In the genomic region with DNA sequence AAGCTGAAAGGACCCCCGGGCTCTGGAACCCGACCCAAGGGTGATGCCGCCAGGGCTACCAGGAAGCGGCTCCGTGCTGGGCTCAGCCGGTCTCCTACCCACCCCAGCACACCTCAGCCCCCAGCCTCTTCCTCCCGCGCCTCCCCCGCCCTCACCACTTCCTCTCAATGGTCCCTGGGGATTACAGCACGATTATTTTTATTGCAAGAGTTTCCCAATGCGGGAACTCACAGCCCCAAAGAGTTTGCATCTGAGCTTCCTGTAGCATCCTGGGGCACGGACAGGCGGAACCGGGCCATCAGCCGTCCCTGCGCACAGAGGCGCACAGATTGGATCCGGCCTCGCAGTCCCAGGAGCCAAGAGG, we compare ENCODE assay signal across 9 cellular contexts. TPM values are rescaled to one million over a fixed set of nuclear protein-coding genes. Genes with fewer than 3 reads are reported as not detected.
DNase-seq lines count a peak whose midpoint lies in the region; ATAC-seq and TF ChIP-seq lines count a peak whose summit lies in the region.
"Had no signal": no experiment of that assay in that cellular context is flagged by ENCODE, and none has a peak within 500 bp of the region (broad histone marks: within the 10 kb centered on the region; RNA-seq: fewer than 3 reads in every experiment).

No MANE protein-coding gene starts in this region.

- H2BK5ac ChIP-seq in IMR-90 (ENCODE audit: low read depth, low read length, poor library complexity, severe bottlenecking): no peak overlapping the region

- H3K14ac ChIP-seq in IMR-90 (replicated peaks; ENCODE audit: low read depth, low read length): no peak overlapping the region

- H3K9ac ChIP-seq in IMR-90 (ENCODE audit: low read depth, low read length): no peak overlapping the region

- peaks cover 10% of the 10 kb centered on the region; the same call in 1 of the 2 replicates for H3K9me1 ChIP-seq in IMR-90 (ENCODE audit: insufficient read depth, low read length)

- no peaks in the 10 kb centered on the region for H3K9me3 Mint-ChIP-seq in activated naive CD8-positive, alpha-beta T cell treated with anti-CD3 and anti-CD28 coated beads, Interleukin-2, amount 10 ng/mL, durations not matched to agents 7 days and 5 days

- no peak overlapping the region for H3K27ac ChIP-seq in IMR-90 (ENCODE audit: insufficient read depth, low read length)

- no peak overlapping the region for H4K91ac ChIP-seq in IMR-90 (ENCODE audit: insufficient read depth, low read depth, low read length)

- TF ChIP-seq POLR2A in IMR-90 (IDR thresholded peaks at IDR 0.05; ENCODE audit: low read depth, low read length): no peak

- peaks cover 49% of the 10 kb centered on the region for H3K4me1 Mint-ChIP-seq in activated naive CD8-positive, alpha-beta T cell treated with anti-CD3 and anti-CD28 coated beads, Interleukin-2, amount 10 ng/mL, durations not matched to agents 7 days and 5 days

- CTCF ChIA-PET in IMR-90 (lab: Yijun Ruan, JAX): no interaction called here

- ATAC-seq in IMR-90 (ENCODE audit: low read depth) (no peak), GM19395 (IDR thresholded peaks at IDR 0.05; ENCODE audit: unreplicated experiment) (no peak), GM19397 (IDR thresholded peaks at IDR 0.05; ENCODE audit: unreplicated experiment) (no peak), GM18520 (IDR thresholded peaks at IDR 0.05; ENCODE audit: unreplicated experiment) (no peak)
- no peak for ATAC-seq in activated naive CD8-positive, alpha-beta T cell treated with anti-CD3 and anti-CD28 coated beads, Interleukin-2, amount 10 ng/mL, durations not matched to agents 7 days and 5 days (ENCODE audit: low read depth)

- H3K27me3 Mint-ChIP-seq in activated naive CD8-positive, alpha-beta T cell treated with anti-CD3 and anti-CD28 coated beads, Interleukin-2, amount 10 ng/mL, durations not matched to agents 7 days and 5 days: no peaks in the 10 kb centered on the region

- no peak for TF ChIP-seq CTCF in IMR-90 (conservative IDR thresholded peaks at IDR 0.05; ENCODE audit: low read depth, low read length)

- 20% methylated on average over 1 of the region's 19 CpGs; no CpG with 5 or more reads in 1 of the 2 experiments for WGBS in IMR-90 (ENCODE audit: extremely low coverage in 2 of 2, insufficient read length in 1 of 2), 2 experiments

- H3K4ac ChIP-seq in IMR-90 (ENCODE audit: low read depth, low read length): no peak overlapping the region; the same call in 1 of the 2 replicates

- dilution Hi-C loops in IMR-90 (cut with HindIII; ENCODE audit: low sequenced_read_pairs, unreplicated experiment): no loop called here

- no peak overlapping the region for H2BK20ac ChIP-seq in IMR-90 (ENCODE audit: low read depth, low read length)

- H4K20me1 ChIP-seq in IMR-90 (ENCODE audit: insufficient read depth, low read length): peaks cover 45% of the 10 kb centered on the region

- BruUV-seq in IMR-90 (replicated peaks; lab: Mats Ljungman, UMichigan): no TSS peak

- H3K27me3 ChIP-seq in IMR-90 (ENCODE audit: control insufficient read depth, insufficient read depth, low read length) (peaks cover 70% of the 10 kb centered on the region), mononuclear cell (ENCODE audit: insufficient read depth, low read length) (no peaks in the 10 kb centered on the region)

- H4K8ac ChIP-seq in IMR-90 (ENCODE audit: low read depth in 2 of 2, low read length in 2 of 2): no peak overlapping the region

- H3K23ac ChIP-seq in IMR-90 (ENCODE audit: low read depth, low read length): peak overlapping the region; percentile 24; the same call in 1 of the 2 replicates

- no peaks in the 10 kb centered on the region for H3K36me3 Mint-ChIP-seq in activated naive CD8-positive, alpha-beta T cell treated with anti-CD3 and anti-CD28 coated beads, Interleukin-2, amount 10 ng/mL, durations not matched to agents 7 days and 5 days

- 0 out of 2 replicates have a peak overlapping the region, but pooled peaks have one; percentile 22 for H2AK5ac ChIP-seq in IMR-90 (ENCODE audit: low read depth, low read length)

- no peak overlapping the region for H4K5ac ChIP-seq in IMR-90 (ENCODE audit: low read depth, low read length)

- H2BK15ac ChIP-seq in IMR-90 (ENCODE audit: low read depth, low read length): no peak overlapping the region

- H3K4me3 Mint-ChIP-seq in activated naive CD8-positive, alpha-beta T cell treated with anti-CD3 and anti-CD28 coated beads, Interleukin-2, amount 10 ng/mL, durations not matched to agents 7 days and 5 days: peak overlapping the region; percentile 87

- peaks cover 7% of the 10 kb centered on the region for H3K9me3 ChIP-seq in IMR-90 (ENCODE audit: control insufficient read depth, insufficient read depth, low read length)
- H3K9me3 ChIP-seq in mononuclear cell (ENCODE audit: low read depth, low read length): no peaks in the 10 kb centered on the region

- H3K56ac ChIP-seq in IMR-90 (ENCODE audit: extremely low read depth, insufficient read depth, low read length): no peak overlapping the region

- no peak for TF ChIP-seq RAD21 in IMR-90 (IDR thresholded peaks at IDR 0.05; ENCODE audit: low read length)

- H3K36me3 ChIP-seq in IMR-90 (ENCODE audit: control insufficient read depth, insufficient read depth, low read length): no peaks in the 10 kb centered on the region

- DNase-seq in EH (ENCODE audit: low read depth): peak; percentile 40
- DNase-seq in IMR-90: no peak
- DNase-seq in activated naive CD8-positive, alpha-beta T cell treated with anti-CD3 and anti-CD28 coated beads, Interleukin-2, amount 10 ng/mL, durations not matched to agents 7 days and 5 days: peak; percentile 58
- no peak for DNase-seq in ecto neural progenitor cell (ENCODE audit: low spot score)

- H3K4me3 ChIP-seq in IMR-90 (ENCODE audit: insufficient read depth, low read depth, low read length) (no peak overlapping the region), mononuclear cell (ENCODE audit: low read length) (peak overlapping the region; percentile 58)

- in situ Hi-C loops in IMR-90 (cut with MboI; ENCODE audit: low sequenced_read_pairs): loop anchor here (25.0 kb wide), 1 partner anchor 419 kb away; no protein-coding TSS in a partner anchor

- peak overlapping the region; percentile 82 for H2AK9ac ChIP-seq in IMR-90 (replicated peaks; ENCODE audit: low read depth, low read length, poor library complexity)

- H2AFZ ChIP-seq in IMR-90 (replicated peaks; ENCODE audit: low read length, poor library complexity): peak overlapping the region; percentile 27

- H3K4me1 ChIP-seq in IMR-90 (ENCODE audit: control insufficient read depth, insufficient read depth, low read length) (peaks cover 28% of the 10 kb centered on the region), mononuclear cell (ENCODE audit: insufficient read depth, low read length) (peaks cover 68% of the 10 kb centered on the region)

- peaks cover 0 to 3% of the 10 kb centered on the region in 2 experiments; a peak in 1 of 4 replicates for H3K79me1 ChIP-seq in IMR-90 (ENCODE audit: low read depth in 1 of 2, low read length in 2 of 2)

- no peak overlapping the region; the same call in 1 of the 2 replicates for H3K4me2 ChIP-seq in IMR-90 (ENCODE audit: low read depth, low read length)

- POLR2A ChIA-PET in IMR-90 (lab: Charles Lee; ENCODE audit: unreplicated experiment): no interaction called here
- POLR2A ChIA-PET in activated naive CD8-positive, alpha-beta T cell treated with anti-CD3 and anti-CD28 coated beads, Interleukin-2, amount 10 ng/mL, durations not matched to agents 7 days and 5 days (lab: Charles Lee): interaction anchor here (1.2 to 9.1 kb wide), 7 partner anchors 9 to 130 kb away, joined by 3 to 165 read pairs (median 22); a partner anchor contains a TSS

- intact Hi-C loops in IMR-90 (cut with micrococcal nuclease): no loop called here

- H3K18ac ChIP-seq in IMR-90 (ENCODE audit: low read depth, low read length): no peak overlapping the region

- peak overlapping the region; percentile 84 for H3K27ac Mint-ChIP-seq in activated naive CD8-positive, alpha-beta T cell treated with anti-CD3 and anti-CD28 coated beads, Interleukin-2, amount 10 ng/mL, durations not matched to agents 7 days and 5 days

- H2BK120ac ChIP-seq in IMR-90 (ENCODE audit: low read depth, low read length): no peak overlapping the region

TF ChIP-seq in IMR-90, 13 proteins besides CTCF, POLR2A, EP300 and RAD21:
- TF ChIP-seq MXI1 (IDR thresholded peaks at IDR 0.05; ENCODE audit: borderline replicate concordance, low read depth, low read length) (no peak), CEBPB (IDR thresholded peaks at IDR 0.05; ENCODE audit: low read depth, low read length) (no peak), FOS (IDR thresholded peaks at IDR 0.05; ENCODE audit: low read depth, low read length) (no peak), CHD1 (IDR thresholded peaks at IDR 0.05; ENCODE audit: low read depth, low read length) (no peak)

RNA-seq across cellular contexts. Expression of a gene that starts 8.7 kb away (rescaled TPM):
- 10.4 and 17.5 TPM in 2 replicates for total RNA-seq in IMR-90 (2012; rRNA removed)
- 21.7 and 27.4 TPM in 2 replicates for polyA plus RNA-seq in IMR-90 (2012; rRNA removed)
- 29.5 and 45.6 TPM in 2 replicates for polyA plus RNA-seq in IMR-90 (2012; cell fraction: cytosol; rRNA removed)
- 26.6 and 28.5 TPM in 2 replicates for polyA plus RNA-seq in IMR-90 (2012; cell fraction: nucleus; rRNA removed; ENCODE audit: low replicate concordance)
- total RNA-seq in activated naive CD8-positive, alpha-beta T cell treated with anti-CD3 and anti-CD28 coated beads, Interleukin-2, amount 10 ng/mL, durations not matched to agents 7 days and 5 days: 10 to 100 TPM; 44.2 to 44.3 TPM
- total RNA-seq in mononuclear cell: 5.2 TPM

RNA-seq across cellular contexts. Expression of a gene that starts 10.4 kb away (rescaled TPM):
- total RNA-seq in IMR-90 (2012; rRNA removed): not detected in 2 replicates
- 0.14 TPM in 1 of 2 replicates, not detected in the other for polyA plus RNA-seq in IMR-90 (2012; rRNA removed)
- polyA plus RNA-seq in IMR-90 (2012; cell fraction: cytosol; rRNA removed): 0.06 and 0.15 TPM in 2 replicates
- polyA plus RNA-seq in IMR-90 (2012; cell fraction: nucleus; rRNA removed; ENCODE audit: low replicate concordance): 0.07 TPM in 1 of 2 replicates, not detected in the other
- 100 to 1,000 TPM; 416 to 452 TPM for total RNA-seq in activated naive CD8-positive, alpha-beta T cell treated with anti-CD3 and anti-CD28 coated beads, Interleukin-2, amount 10 ng/mL, durations not matched to agents 7 days and 5 days
- total RNA-seq in mononuclear cell: 761 TPM
- total RNA-seq: fibroblast of lung had no signal

RNA-seq across cellular contexts. Expression of a gene that starts 57.6 kb away (rescaled TPM):
- total RNA-seq in IMR-90 (2012; rRNA removed) (194 and 230 TPM in 2 replicates), mononuclear cell (71.9 TPM)
- 156 and 167 TPM in 2 replicates for polyA plus RNA-seq in IMR-90 (2012; rRNA removed)
- polyA plus RNA-seq in IMR-90 (2012; cell fraction: cytosol; rRNA removed): 112 and 137 TPM in 2 replicates
- 67.9 and 125 TPM in 2 replicates for polyA plus RNA-seq in IMR-90 (2012; cell fraction: nucleus; rRNA removed; ENCODE audit: low replicate concordance)
- total RNA-seq in activated naive CD8-positive, alpha-beta T cell treated with anti-CD3 and anti-CD28 coated beads, Interleukin-2, amount 10 ng/mL, durations not matched to agents 7 days and 5 days: 10 to 100 TPM; 66.1 to 73.2 TPM

Comparison
In these comparisons a context has a peak if more than half of its experiments do, and no peak if none do; other contexts are left out.
1. DNase-seq: peak in EH (single experiment) and activated naive CD8-positive, alpha-beta T cell treated with anti-CD3 and anti-CD28 coated beads, Interleukin-2, amount 10 ng/mL, durations not matched to agents 7 days and 5 days (single experiment); none in IMR-90 (single experiment) and ecto neural progenitor cell (single experiment).
2. RNA of a gene that starts 10.4 kb away (total RNA-seq): 761 TPM in mononuclear cell (single experiment) and 416 to 452 TPM in activated naive CD8-positive, alpha-beta T cell treated with anti-CD3 and anti-CD28 coated beads, Interleukin-2, amount 10 ng/mL, durations not matched to agents 7 days and 5 days; not detected in IMR-90; every median in the first group is over 100 times any median in the second.